In the genomic region with DNA sequence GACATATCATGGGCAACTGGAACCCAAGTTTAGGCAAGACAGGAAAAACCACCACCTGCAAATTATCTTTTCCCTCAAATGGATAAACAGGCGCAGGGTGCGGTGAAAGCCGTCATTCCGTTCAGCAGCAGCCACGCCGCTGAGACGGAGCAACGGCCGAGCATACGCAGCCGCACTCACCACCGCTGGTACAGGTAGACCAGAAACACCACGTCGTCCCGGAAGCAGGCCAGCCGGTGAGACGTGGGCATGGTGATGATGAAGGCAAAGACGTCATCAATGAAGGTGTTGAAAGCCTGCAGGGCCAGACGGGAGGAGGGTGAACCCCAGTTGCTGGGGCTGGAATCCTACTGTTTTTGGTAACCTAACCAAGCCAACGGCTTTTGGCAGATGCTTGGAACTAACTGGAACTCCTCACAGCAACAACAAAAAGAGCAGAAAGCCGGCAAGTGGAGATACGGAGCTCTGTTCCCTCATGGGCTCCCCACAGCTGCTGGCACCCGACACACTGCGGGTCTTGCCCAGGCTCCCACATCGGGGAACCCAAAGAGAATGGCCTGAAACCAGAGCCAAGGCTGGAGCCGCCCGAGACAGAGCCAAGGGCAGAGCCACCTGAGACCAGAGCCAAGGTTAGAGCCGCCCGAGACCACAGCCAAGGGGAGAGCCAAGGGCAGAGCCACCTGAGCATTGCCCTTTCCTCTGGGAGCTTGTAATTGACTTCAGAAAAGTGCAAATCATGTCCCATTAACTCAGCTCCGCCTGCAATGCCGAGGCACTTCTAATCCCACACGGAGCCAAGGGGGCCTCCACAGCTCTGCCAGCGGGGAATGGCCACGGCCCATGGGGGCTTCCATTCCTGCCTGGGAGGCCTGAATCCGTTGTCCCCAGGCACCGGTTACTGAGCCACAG, we compare ENCODE assay signal across 36 cellular contexts. TPM values are rescaled to one million over a fixed set of nuclear protein-coding genes. Genes with fewer than 3 reads are reported as not detected.
DNase-seq lines count a peak whose midpoint lies in the region; ATAC-seq, FAIRE-seq and TF ChIP-seq lines count a peak whose summit lies in the region.
"Had no signal": no experiment of that assay in that cellular context is flagged by ENCODE, and none has a peak within 500 bp of the region (broad histone marks: within the 10 kb centered on the region; RNA-seq: fewer than 3 reads in every experiment).

No MANE protein-coding gene starts in this region.

- peak; percentile 26 for DNase-seq in activated T-cell treated with anti-CD3 and anti-CD28 coated beads, Interleukin-2, amount 50 U/mL, for 24 hours
- no peak for DNase-seq in activated T-cell treated with anti-CD3 and anti-CD28 coated beads for 4 hours
- peak; percentile 2 for DNase-seq in GM12892 (ENCODE audit: insufficient read length)
- peak; percentile 35 for DNase-seq in coronary artery (ENCODE audit: low spot score)
- DNase-seq in stomach = no peak
- DNase-seq in lower lobe of right lung = no peak
- no peak for DNase-seq in T-helper 2 cell treated with Interferon-gamma antibody and Interleukin-4, amounts not matched to agents 5 μg/mL and 100 μg/mL, for 36 hours (ENCODE audit: low spot score)
- DNase-seq in GDM1 (lab: John Stamatoyannopoulos, UW) = no peak
- DNase-seq: activated CD4-positive, alpha-beta T cell treated with anti-CD3 and anti-CD28 coated beads, Interleukin-2, amount 50 U/mL, for 48 hours; activated effector memory CD4-positive, alpha-beta T cell treated with Interleukin-2 at 50 U/mL for 16 hours; esophagus squamous epithelium; foreskin keratinocyte; GOT3; Karpas-422; NCI-H1436; NCI-H2081; NCI-H526; OCI-M1 had no signal

- H3K9me3 ChIP-seq in stomach (no peaks in the 10 kb centered on the region), lower lobe of right lung (no peaks in the 10 kb centered on the region)
- H3K9me3 ChIP-seq: esophagus squamous epithelium, heart left ventricle, mucosa of descending colon had no signal

- H3K27me3 Mint-ChIP-seq in activated T-cell treated with anti-CD3 and anti-CD28 coated beads, Interleukin-2, amount 50 U/mL, for 24 hours = no peaks in the 10 kb centered on the region
- H3K27me3 Mint-ChIP-seq in T-helper 2 cell treated with Interferon-gamma antibody and Interleukin-4, amounts not matched to agents 5 μg/mL and 100 μg/mL, for 36 hours (ENCODE audit: low read depth) = no peaks in the 10 kb centered on the region
- H3K27me3 Mint-ChIP-seq: CD4-positive, alpha-beta T cell; central memory CD8-positive, alpha-beta T cell; stimulated activated memory B cell treated with anti-CD40 and anti-IgM and Interleukin-4, amounts not matched to agents 10 μg/mL and 1 μg/mL and 100 μg/mL, for 72 hours had no signal

- H3K27ac Mint-ChIP-seq in activated T-cell treated with anti-CD3 and anti-CD28 coated beads, Interleukin-2, amount 50 U/mL, for 24 hours = no peak overlapping the region
- H3K27ac Mint-ChIP-seq in T-helper 2 cell treated with Interferon-gamma antibody and Interleukin-4, amounts not matched to agents 5 μg/mL and 100 μg/mL, for 36 hours = no peak overlapping the region
- H3K27ac Mint-ChIP-seq: CD4-positive, alpha-beta T cell; dendritic cell treated with granulocyte-macrophage colony-stimulating factor and Interleukin-4, amounts not matched to agents 40 ng/mL and 50 ng/mL, for 4 days; nephron; stimulated activated memory B cell treated with anti-CD40 and anti-IgM and Interleukin-4, amounts not matched to agents 10 μg/mL and 1 μg/mL and 100 μg/mL, for 72 hours had no signal

- H3K36me3 ChIP-seq in stomach (peaks cover 73 to 90% (median 87%) of the 10 kb centered on the region in 4 donors), lower lobe of right lung (peaks cover 87% of the 10 kb centered on the region)

- TF ChIP-seq EP300 in stomach (IDR thresholded peaks at IDR 0.05) = no peak

- H3K27ac ChIP-seq in coronary artery (no peak overlapping the region), stomach (peak overlapping the region in 4 of 5 donors; percentile 10 to 66 (median 49)), lower lobe of right lung (no peak overlapping the region)
- H3K27ac ChIP-seq: foreskin keratinocyte, heart left ventricle, HL-60, SK-N-MC had no signal

- no peaks in the 10 kb centered on the region for H3K9me3 Mint-ChIP-seq in activated T-cell treated with anti-CD3 and anti-CD28 coated beads, Interleukin-2, amount 50 U/mL, for 24 hours
- no peaks in the 10 kb centered on the region for H3K9me3 Mint-ChIP-seq in T-helper 2 cell treated with Interferon-gamma antibody and Interleukin-4, amounts not matched to agents 5 μg/mL and 100 μg/mL, for 36 hours
- H3K9me3 Mint-ChIP-seq: CD4-positive, alpha-beta T cell; central memory CD8-positive, alpha-beta T cell; dendritic cell treated with granulocyte-macrophage colony-stimulating factor and Interleukin-4, amounts not matched to agents 40 ng/mL and 50 ng/mL, for 4 days; nephron; stimulated activated memory B cell treated with anti-CD40 and anti-IgM and Interleukin-4, amounts not matched to agents 10 μg/mL and 1 μg/mL and 100 μg/mL, for 72 hours had no signal

- 76 to 83% (median 80%) methylated on average over 29 to 36 of the region's 36 CpGs for WGBS in stomach, 5 donors

- no peak for TF ChIP-seq CTCF in coronary artery (IDR thresholded peaks at IDR 0.05)
- TF ChIP-seq CTCF in stomach (IDR thresholded peaks at IDR 0.05) = no peak
- no peak for TF ChIP-seq CTCF in lower lobe of right lung (IDR thresholded peaks at IDR 0.05)

- H3K4me1 ChIP-seq in stomach = peaks cover 15 to 34% (median 23%) of the 10 kb centered on the region in 4 donors
- peaks cover 5% of the 10 kb centered on the region for H3K4me1 ChIP-seq in lower lobe of right lung

- FAIRE-seq in GM12892 (lab: Jason Lieb, UNC) = no peak
- FAIRE-seq: A204.1, GM18507, GM19239, urothelium cell line had no signal

- H3K27me3 ChIP-seq in stomach (no peaks in the 10 kb centered on the region), lower lobe of right lung (ENCODE audit: low read depth) (no peaks in the 10 kb centered on the region)
- H3K27me3 ChIP-seq: esophagus squamous epithelium, foreskin keratinocyte, heart left ventricle had no signal

- H3K4me1 Mint-ChIP-seq in activated T-cell treated with anti-CD3 and anti-CD28 coated beads, Interleukin-2, amount 50 U/mL, for 24 hours (ENCODE audit: low read depth) = peaks cover 22% of the 10 kb centered on the region
- H3K4me1 Mint-ChIP-seq in T-helper 2 cell treated with Interferon-gamma antibody and Interleukin-4, amounts not matched to agents 5 μg/mL and 100 μg/mL, for 36 hours (ENCODE audit: low read depth) = peaks cover 20% of the 10 kb centered on the region

- no peak for ATAC-seq in lower lobe of right lung
- ATAC-seq: activated CD4-positive, CD25-positive, alpha-beta regulatory T cell treated with anti-CD3 and anti-CD28 coated beads, Interleukin-2, amount 50 U/mL, for 24 hours; foreskin keratinocyte; heart left ventricle; mucosa of descending colon had no signal

- TF ChIP-seq POLR2A in GM12892 (IDR thresholded peaks at IDR 0.05; ENCODE audit: low read depth, low read length) (no peak), stomach (IDR thresholded peaks at IDR 0.05) (no peak)

- intact Hi-C loops in stomach (cut with DNase I; ENCODE audit: low total_unique reads) = no loop called here
- intact Hi-C loops in lower lobe of right lung (cut with DNase I) = no loop called here

- H3K36me3 Mint-ChIP-seq in activated T-cell treated with anti-CD3 and anti-CD28 coated beads, Interleukin-2, amount 50 U/mL, for 24 hours (ENCODE audit: low read depth) = peaks cover 84% of the 10 kb centered on the region
- peaks cover 55% of the 10 kb centered on the region for H3K36me3 Mint-ChIP-seq in T-helper 2 cell treated with Interferon-gamma antibody and Interleukin-4, amounts not matched to agents 5 μg/mL and 100 μg/mL, for 36 hours (ENCODE audit: low read depth)

- no peak overlapping the region for H3K4me3 Mint-ChIP-seq in activated T-cell treated with anti-CD3 and anti-CD28 coated beads, Interleukin-2, amount 50 U/mL, for 24 hours
- no peak overlapping the region for H3K4me3 Mint-ChIP-seq in T-helper 2 cell treated with Interferon-gamma antibody and Interleukin-4, amounts not matched to agents 5 μg/mL and 100 μg/mL, for 36 hours
- H3K4me3 Mint-ChIP-seq: CD4-positive, alpha-beta T cell; central memory CD8-positive, alpha-beta T cell; dendritic cell treated with granulocyte-macrophage colony-stimulating factor and Interleukin-4, amounts not matched to agents 40 ng/mL and 50 ng/mL, for 4 days; nephron; stimulated activated memory B cell treated with anti-CD40 and anti-IgM and Interleukin-4, amounts not matched to agents 10 μg/mL and 1 μg/mL and 100 μg/mL, for 72 hours had no signal

- H3K4me3 ChIP-seq in coronary artery (no peak overlapping the region), stomach (no peak overlapping the region), lower lobe of right lung (no peak overlapping the region)
- H3K4me3 ChIP-seq: esophagus squamous epithelium, heart left ventricle, mucosa of descending colon, SK-N-MC had no signal

RNA-seq across cellular contexts. Expression of a gene that starts 24.2 kb away (rescaled TPM):
- 44.0 TPM for polyA plus RNA-seq in GM12892 (2012; ENCODE audit: missing spikeins)
- 100 to 1,000 TPM in 4 of 5 donors, 10 to 100 TPM in 1; 90.6 to 202 (median 183) TPM for total RNA-seq in stomach
- 10 to 100 TPM; 60.8 to 72.3 (median 61.9) TPM for polyA plus RNA-seq in stomach
- total RNA-seq in lower lobe of right lung = 135 TPM

RNA-seq across cellular contexts. Expression of a gene that starts 25.8 kb away (rescaled TPM):
- polyA plus RNA-seq in GM12892 (2012; ENCODE audit: missing spikeins) = 0.15 TPM
- total RNA-seq in stomach = 1 to 10 TPM in 1 of 5 donors, under 1 TPM in 1, not detected in 3; 0.37 to 4.0 TPM
- polyA plus RNA-seq in stomach = under 1 TPM in 2 of 3 donors, not detected in 1; 0.19 to 0.40 TPM
- total RNA-seq in lower lobe of right lung = not detected
- total RNA-seq: heart left ventricle, kidney epithelial cell, lung microvascular endothelial cell, omental fat pad, temporal lobe had no signal
- polyA plus RNA-seq: foreskin keratinocyte, heart left ventricle had no signal

Comparison
In these comparisons a context has a peak if more than half of its experiments do, and no peak if none do; other contexts are left out.
1. DNase-seq: peak in activated T-cell treated with anti-CD3 and anti-CD28 coated beads, Interleukin-2, amount 50 U/mL, for 24 hours (single experiment), GM12892 (single experiment) and coronary artery (single experiment); none in activated T-cell treated with anti-CD3 and anti-CD28 coated beads for 4 hours (single experiment), stomach (single experiment), lower lobe of right lung (single experiment), T-helper 2 cell treated with Interferon-gamma antibody and Interleukin-4, amounts not matched to agents 5 μg/mL and 100 μg/mL, for 36 hours (single experiment) and GDM1 (single experiment).
2. H3K27ac ChIP-seq: peak in stomach (4 of 5); none in coronary artery (0 of 2) and lower lobe of right lung (single experiment).